Comparison of ENCODE assay signal across 11 cellular contexts in genomic region chr7:2478387-2478760, GRCh38. TPM values are rescaled to one million over a fixed set of nuclear protein-coding genes. Genes with fewer than 3 reads are reported as not detected.
A peak's percentile ranks its signal among the peaks of the same experiment; 100 is the strongest.
DNase-seq lines count a peak whose midpoint lies in the region; ATAC-seq and TF ChIP-seq lines count a peak whose summit lies in the region.
"Had no signal": no experiment of that assay in that cellular context is flagged by ENCODE, and none has a peak within 500 bp of the region (broad histone marks: within the 10 kb centered on the region; RNA-seq: fewer than 3 reads in every experiment).

No MANE protein-coding gene starts in this region.

- TF ChIP-seq CTCF in Loucy (conservative IDR thresholded peaks at IDR 0.05; ENCODE audit: low read length) (no peak), colonic mucosa (IDR thresholded peaks at IDR 0.05) (no peak)
- TF ChIP-seq CTCF in CD4-positive, alpha-beta T cell (IDR thresholded peaks at IDR 0.05): no peak

- no peaks in the 10 kb centered on the region for H3K9me2 ChIP-seq in Loucy (replicated peaks; ENCODE audit: low read depth, low read length)

- H3K79me2 ChIP-seq in Loucy (ENCODE audit: insufficient read depth, low read length): no peaks in the 10 kb centered on the region

- CTCF ChIA-PET in CD4-positive, alpha-beta T cell (lab: Charles Lee): interaction anchor here (1.4 kb wide), 1 partner anchor 9 kb away, joined by 4 read pairs; no protein-coding TSS in a partner anchor

- no peak for ATAC-seq in CD4-positive, alpha-beta T cell (ENCODE audit: poor library complexity)
- no peak for ATAC-seq in GM21619 (IDR thresholded peaks at IDR 0.05; ENCODE audit: unreplicated experiment)

- no peak overlapping the region for H3K27ac ChIP-seq in colonic mucosa
- no peak overlapping the region for H3K27ac ChIP-seq in CD4-positive, alpha-beta T cell (ENCODE audit: low read depth, low read length)

- H3K36me3 Mint-ChIP-seq in CD4-positive, alpha-beta T cell (ENCODE audit: low read depth): no peaks in the 10 kb centered on the region

- DNase-seq in AG20443 (ENCODE audit: low spot score) (peak; percentile 93), colonic mucosa (peak; percentile 81), myocyte (ENCODE audit: low read depth) (peak; percentile 73), EL (no peak)
- no peak for DNase-seq in CD4-positive, alpha-beta T cell
- DNase-seq in stimulated activated CD4-positive, alpha-beta T cell treated with anti-CD3 and anti-CD28 coated beads, Interleukin-4, amount 100 ng/mL, for 24 hours: no peak

- H3K9me3 Mint-ChIP-seq in CD4-positive, alpha-beta T cell: no peaks in the 10 kb centered on the region
- H3K9me3 Mint-ChIP-seq: activated T-helper 17 cell treated with anti-CD3 and anti-CD28 coated beads, Interleukin-2, amount 50 U/mL, for 72 hours had no signal

- no peak overlapping the region for H3K4me3 Mint-ChIP-seq in CD4-positive, alpha-beta T cell
- H3K4me3 Mint-ChIP-seq: activated T-helper 17 cell treated with anti-CD3 and anti-CD28 coated beads, Interleukin-2, amount 50 U/mL, for 72 hours; nephron progenitor cell had no signal

- no peak overlapping the region for H2AFZ ChIP-seq in Loucy (ENCODE audit: low read length)

- intact Hi-C loops in colonic mucosa (cut with DNase I): no loop called here
- intact Hi-C loops in CD4-positive, alpha-beta T cell (cut with DNase I, micrococcal nuclease): loop anchor here in 1 of 2 experiments (1.0 to 5.0 kb wide), 2 partner anchors 44 to 89 kb away; no protein-coding TSS in a partner anchor

- H3K4me3 ChIP-seq in Loucy (ENCODE audit: low read length, poor library complexity, severe bottlenecking): no peak overlapping the region
- no peak overlapping the region for H3K4me3 ChIP-seq in colonic mucosa

- POLR2A ChIA-PET in CD4-positive, alpha-beta T cell (lab: Charles Lee): no interaction called here

- no peaks in the 10 kb centered on the region for H4K20me1 ChIP-seq in Loucy (ENCODE audit: insufficient read depth, low read length, poor library complexity, severe bottlenecking)

- H3K36me3 ChIP-seq in Loucy (ENCODE audit: insufficient read depth, low read length) (no peaks in the 10 kb centered on the region), colonic mucosa (no peaks in the 10 kb centered on the region)

- H3K4me1 ChIP-seq in Loucy (ENCODE audit: insufficient read depth, low read length, poor library complexity, severe bottlenecking) (peaks cover 17% of the 10 kb centered on the region), colonic mucosa (peaks cover 13% of the 10 kb centered on the region)

- no peaks in the 10 kb centered on the region for H3K4me1 Mint-ChIP-seq in CD4-positive, alpha-beta T cell (ENCODE audit: low read depth)
- H3K4me1 Mint-ChIP-seq: activated T-helper 17 cell treated with anti-CD3 and anti-CD28 coated beads, Interleukin-2, amount 50 U/mL, for 72 hours had no signal

- H3K27me3 ChIP-seq in Loucy (ENCODE audit: insufficient read depth, low read length, poor library complexity, severe bottlenecking) (no peaks in the 10 kb centered on the region), colonic mucosa (no peaks in the 10 kb centered on the region)
- H3K27me3 ChIP-seq in CD4-positive, alpha-beta T cell (ENCODE audit: control insufficient read depth, insufficient read depth, low read length): no peaks in the 10 kb centered on the region

- no peak overlapping the region for H3K9ac ChIP-seq in Loucy (ENCODE audit: low read depth, low read length, poor library complexity, severe bottlenecking)
- H3K9ac ChIP-seq in colonic mucosa (ENCODE audit: low read depth in 2 of 2, low read length in 2 of 2): peak overlapping the region; percentile 42 to 51

- no peaks in the 10 kb centered on the region for H3F3A ChIP-seq in Loucy (ENCODE audit: low read depth)

- H3K27me3 Mint-ChIP-seq in CD4-positive, alpha-beta T cell: no peaks in the 10 kb centered on the region
- H3K27me3 Mint-ChIP-seq: activated T-helper 17 cell treated with anti-CD3 and anti-CD28 coated beads, Interleukin-2, amount 50 U/mL, for 72 hours had no signal

- peak overlapping the region; percentile 76 for H3K4me2 ChIP-seq in Loucy (ENCODE audit: low read depth, low read length, poor library complexity, severe bottlenecking)

- H3K9me3 ChIP-seq in Loucy (ENCODE audit: insufficient read depth, low read depth, low read length): no peaks in the 10 kb centered on the region
- H3K9me3 ChIP-seq in colonic mucosa: no peaks in the 10 kb centered on the region
- peaks cover 6% of the 10 kb centered on the region for H3K9me3 ChIP-seq in CD4-positive, alpha-beta T cell (ENCODE audit: control insufficient read depth, low read length)

- H3K27ac Mint-ChIP-seq in CD4-positive, alpha-beta T cell: no peak overlapping the region
- H3K27ac Mint-ChIP-seq: activated T-helper 17 cell treated with anti-CD3 and anti-CD28 coated beads, Interleukin-2, amount 50 U/mL, for 72 hours; nephron progenitor cell had no signal

RNA-seq across cellular contexts. Expression of gene GRIFIN, which starts 2.2 kb away (rescaled TPM):
- total RNA-seq in colonic mucosa (not detected), myocyte (not detected in 2 replicates)
- not detected for polyA plus RNA-seq in myocyte (2012)
- not detected for total RNA-seq in CD4-positive, alpha-beta T cell
- total RNA-seq: activated T-helper 17 cell treated with anti-CD3 and anti-CD28 coated beads, Interleukin-2, amount 50 U/mL, for 72 hours; epithelial cell of proximal tubule had no signal

RNA-seq across cellular contexts. Expression of gene LFNG, which starts 41.2 kb away (rescaled TPM):
- total RNA-seq in colonic mucosa (100 to 1,000 TPM in 1 of 2 donors, 10 to 100 TPM in 1; 61.4 to 105 TPM), myocyte (6.8 and 10.8 TPM in 2 replicates)
- 68.6 TPM for polyA plus RNA-seq in myocyte (2012)
- total RNA-seq in CD4-positive, alpha-beta T cell: 10 to 100 TPM; 96.7 to 99.8 TPM

Comparison
In these comparisons a context has a peak if more than half of its experiments do, and no peak if none do; other contexts are left out.
1. DNase-seq: peak in AG20443 (single experiment), colonic mucosa (single experiment) and myocyte (single experiment); none in CD4-positive, alpha-beta T cell (0 of 10), EL (single experiment) and stimulated activated CD4-positive, alpha-beta T cell treated with anti-CD3 and anti-CD28 coated beads, Interleukin-4, amount 100 ng/mL, for 24 hours (single experiment).